9 cellular contexts compared by ENCODE assay signal in genomic region chr13:25375727-25376358, GRCh38. TPM values are rescaled to one million over a fixed set of nuclear protein-coding genes. Genes with fewer than 3 reads are reported as not detected.
A peak's percentile ranks its signal among the peaks of the same experiment; 100 is the strongest.
DNase-seq lines count a peak whose midpoint lies in the region; ATAC-seq and TF ChIP-seq lines count a peak whose summit lies in the region.
"Had no signal": no experiment of that assay in that cellular context is flagged by ENCODE, and none has a peak within 500 bp of the region (broad histone marks: within the 10 kb centered on the region; RNA-seq: fewer than 3 reads in every experiment).

No MANE protein-coding gene starts in this region.

- no peaks in the 10 kb centered on the region for H3F3A ChIP-seq in PC-3 (ENCODE audit: low read length, unreplicated experiment)

- H3K9me3 ChIP-seq in PC-3 (ENCODE audit: low read length) (no peaks in the 10 kb centered on the region), mammary epithelial cell (replicated peaks; ENCODE audit: insufficient read depth, low read length) (no peaks in the 10 kb centered on the region), lower lobe of right lung (no peaks in the 10 kb centered on the region), upper lobe of right lung (no peaks in the 10 kb centered on the region)

- H4K20me1 ChIP-seq in PC-3 (ENCODE audit: low read length) (no peaks in the 10 kb centered on the region), mammary epithelial cell (ENCODE audit: insufficient read depth, low read length) (no peaks in the 10 kb centered on the region)

- H3K4me1 ChIP-seq in PC-3 (ENCODE audit: insufficient read depth, low read length) (no peaks in the 10 kb centered on the region), mammary epithelial cell (ENCODE audit: insufficient read depth, low read length) (peaks cover 6% of the 10 kb centered on the region), lower lobe of right lung (peaks cover 6% of the 10 kb centered on the region), upper lobe of right lung (no peaks in the 10 kb centered on the region)

- H3K4me2 ChIP-seq in PC-3 (ENCODE audit: low read length) (no peak overlapping the region), mammary epithelial cell (ENCODE audit: insufficient read depth, low read depth, low read length) (no peak overlapping the region)

- H3K4me3 ChIP-seq in PC-3 (ENCODE audit: low read length) (no peak overlapping the region), mammary epithelial cell (replicated peaks in 1 of 3; ENCODE audit: insufficient read depth in 1 of 3, low read depth in 2 of 3, low read length in 3 of 3) (no peak overlapping the region), lower lobe of right lung (no peak overlapping the region), upper lobe of right lung (no peak overlapping the region)

- H3K79me2 ChIP-seq in PC-3 (ENCODE audit: low read length) (no peaks in the 10 kb centered on the region), mammary epithelial cell (ENCODE audit: insufficient read depth, low read length) (no peaks in the 10 kb centered on the region)

- H3K27ac Mint-ChIP-seq in activated CD4-positive, alpha-beta T cell treated with anti-CD3 and anti-CD28 coated beads for 36 hours = no peak overlapping the region
- H3K27ac Mint-ChIP-seq: activated naive CD4-positive, alpha-beta T cell treated with anti-CD3 and anti-CD28 coated beads, Interleukin-2, amount 50 U/mL, for 72 hours had no signal

- peaks cover 6% of the 10 kb centered on the region for H3K4me1 Mint-ChIP-seq in activated CD4-positive, alpha-beta T cell treated with anti-CD3 and anti-CD28 coated beads for 36 hours

- CTCF ChIA-PET in activated CD4-positive, alpha-beta T cell treated with anti-CD3 and anti-CD28 coated beads for 36 hours (lab: Charles Lee) = interaction anchor here (0.6 to 2.4 kb wide), 13 partner anchors 9 to 392 kb away, joined by 3 to 10 read pairs (median 4); no protein-coding TSS in a partner anchor
- CTCF ChIA-PET in PC-3 (lab: Charles Lee) = interaction anchor here (0.6 to 0.7 kb wide), 2 partner anchors 29 to 335 kb away, joined by 3 read pairs; no protein-coding TSS in a partner anchor
- CTCF ChIA-PET in mammary epithelial cell (lab: Charles Lee; ENCODE audit: low non-redundant PET) = interaction anchor here (0.6 kb wide), 1 partner anchor 1399 kb away, joined by 5 read pairs; no protein-coding TSS in a partner anchor

- no peaks in the 10 kb centered on the region for H3K9me3 Mint-ChIP-seq in activated CD4-positive, alpha-beta T cell treated with anti-CD3 and anti-CD28 coated beads for 36 hours (ENCODE audit: low read depth)
- H3K9me3 Mint-ChIP-seq: activated naive CD4-positive, alpha-beta T cell treated with anti-CD3 and anti-CD28 coated beads, Interleukin-2, amount 50 U/mL, for 72 hours had no signal

- no TSS peak for BruUV-seq in PC-3 (replicated peaks; lab: Mats Ljungman, UMichigan)
- no TSS peak for BruUV-seq in mammary epithelial cell (replicated peaks; lab: Mats Ljungman, UMichigan)

- no peak overlapping the region for H3K4me3 Mint-ChIP-seq in activated CD4-positive, alpha-beta T cell treated with anti-CD3 and anti-CD28 coated beads for 36 hours

- H3K36me3 ChIP-seq in PC-3 (ENCODE audit: low read depth, low read length) = no peaks in the 10 kb centered on the region
- no peaks in the 10 kb centered on the region for H3K36me3 ChIP-seq in mammary epithelial cell (ENCODE audit: insufficient read depth, low read length)
- H3K36me3 ChIP-seq in lower lobe of right lung = no peaks in the 10 kb centered on the region
- H3K36me3 ChIP-seq in upper lobe of right lung = no peaks in the 10 kb centered on the region

- ATAC-seq in activated CD4-positive, alpha-beta T cell treated with anti-CD3 and anti-CD28 coated beads for 36 hours = no peak
- ATAC-seq in PC-3 (peak; percentile 38; the same call in 1 of the 2 replicates), lower lobe of right lung (peak; percentile 62 to 63), upper lobe of right lung (peak; percentile 68), HG02884 (IDR thresholded peaks at IDR 0.05; ENCODE audit: unreplicated experiment) (no peak)

- no peaks in the 10 kb centered on the region for H3K36me3 Mint-ChIP-seq in activated CD4-positive, alpha-beta T cell treated with anti-CD3 and anti-CD28 coated beads for 36 hours (ENCODE audit: low read depth)

- peaks cover 49% of the 10 kb centered on the region for H3K27me3 Mint-ChIP-seq in activated CD4-positive, alpha-beta T cell treated with anti-CD3 and anti-CD28 coated beads for 36 hours

- H2AFZ ChIP-seq in PC-3 (ENCODE audit: low read length) = no peak overlapping the region
- H2AFZ ChIP-seq in mammary epithelial cell (ENCODE audit: low read depth, low read length) = no peak overlapping the region

- intact Hi-C loops in activated CD4-positive, alpha-beta T cell treated with anti-CD3 and anti-CD28 coated beads for 36 hours (cut with DNase I, micrococcal nuclease) = loop anchor here (1.0 to 10.0 kb wide), 4 partner anchors 107 to 381 kb away; no protein-coding TSS in a partner anchor
- intact Hi-C loops in PC-3 (cut with micrococcal nuclease) (loop anchor here (1.0 to 2.0 kb wide), 2 partner anchors 143 to 291 kb away; no protein-coding TSS in a partner anchor), mammary epithelial cell (cut with micrococcal nuclease) (loop anchor here (1.0 kb wide), 3 partner anchors 109 to 292 kb away; no protein-coding TSS in a partner anchor), lower lobe of right lung (cut with DNase I) (no loop called here), upper lobe of right lung (cut with DNase I) (no loop called here)

- no peak overlapping the region for H3K27ac ChIP-seq in PC-3 (ENCODE audit: low read length)
- no peak overlapping the region for H3K27ac ChIP-seq in mammary epithelial cell (ENCODE audit: insufficient read depth, low read depth, low read length)
- H3K27ac ChIP-seq in lower lobe of right lung = no peak overlapping the region
- no peak overlapping the region for H3K27ac ChIP-seq in upper lobe of right lung

- TF ChIP-seq CTCF in PC-3 (conservative IDR thresholded peaks at IDR 0.05; ENCODE audit: low read depth, low read length) (peak; percentile 61), mammary epithelial cell (conservative IDR thresholded peaks at IDR 0.05 in 1 of 2, IDR thresholded peaks at IDR 0.05 in 1 of 2; ENCODE audit: extremely low read depth in 1 of 2, insufficient read depth in 1 of 2, low read depth in 1 of 2, low read length in 2 of 2) (peak; percentile 53 to 71), lower lobe of right lung (IDR thresholded peaks at IDR 0.05) (peak; percentile 64), upper lobe of right lung (IDR thresholded peaks at IDR 0.05) (peak; percentile 64)

- peak; percentile 48 for DNase-seq in activated CD4-positive, alpha-beta T cell treated with anti-CD3 and anti-CD28 coated beads for 36 hours
- DNase-seq in activated CD4-positive, alpha-beta T cell treated with anti-CD3 and anti-CD28 coated beads for 1 hour = no peak
- DNase-seq in HS-5 (ENCODE audit: low read depth) = peak; percentile 1
- peak; percentile 63 for DNase-seq in PC-3
- peak; percentile 14 for DNase-seq in mammary epithelial cell
- DNase-seq in lower lobe of right lung = no peak
- DNase-seq in upper lobe of right lung = no peak

- in situ Hi-C loops in mammary epithelial cell (cut with MboI; ENCODE audit: low sequenced_read_pairs in 2 of 2) = loop anchor here in 1 of 2 donors (10.0 kb wide), 1 partner anchor 141 kb away; no protein-coding TSS in a partner anchor

- dilution Hi-C loops in mammary epithelial cell (cut with HindIII; ENCODE audit: low sequenced_read_pairs) = no loop called here

- H3K9me2 ChIP-seq in PC-3 (replicated peaks; ENCODE audit: low read length) = no peaks in the 10 kb centered on the region

- 15% methylated on average over 9 of the region's 9 CpGs for WGBS in mammary epithelial cell (ENCODE audit: low coverage, missing lambda C conversion rate)

- POLR2A ChIA-PET in activated CD4-positive, alpha-beta T cell treated with anti-CD3 and anti-CD28 coated beads for 36 hours (lab: Charles Lee) = interaction anchor here (0.6 kb wide), 1 partner anchor 24 kb away, joined by 3 read pairs; no protein-coding TSS in a partner anchor
- POLR2A ChIA-PET in PC-3 (lab: Charles Lee; ENCODE audit: unreplicated experiment) = no interaction called here

- H3K27me3 ChIP-seq in PC-3 (ENCODE audit: low read length) = peaks cover 66% of the 10 kb centered on the region
- H3K27me3 ChIP-seq in mammary epithelial cell (ENCODE audit: insufficient read depth, low read length) = peaks cover 30% of the 10 kb centered on the region
- H3K27me3 ChIP-seq in lower lobe of right lung (ENCODE audit: low read depth) = peaks cover 41% of the 10 kb centered on the region
- H3K27me3 ChIP-seq in upper lobe of right lung = peaks cover 49% of the 10 kb centered on the region

- H3K9ac ChIP-seq in PC-3 (ENCODE audit: low read length) = no peak overlapping the region
- H3K9ac ChIP-seq in mammary epithelial cell (ENCODE audit: insufficient read depth, low read length) = no peak overlapping the region

RNA-seq across cellular contexts. Expression of gene ATP8A2, which starts 4.1 kb away (rescaled TPM):
- under 1 TPM; 0.30 to 0.39 TPM for total RNA-seq in activated CD4-positive, alpha-beta T cell treated with anti-CD3 and anti-CD28 coated beads for 36 hours
- total RNA-seq in PC-3 (2014; rRNA removed) (0.04 and 0.12 TPM in 2 replicates), mammary epithelial cell (1 to 10 TPM in 1 of 2 donors, under 1 TPM in 1; 0.67 to 2.4 TPM), lower lobe of right lung (1.7 TPM), upper lobe of right lung (1.9 TPM)
- 0.34 TPM for polyA plus RNA-seq in mammary epithelial cell
- 2.8 TPM for polyA minus RNA-seq in mammary epithelial cell

Comparison
In these comparisons a context has a peak if more than half of its experiments do, and no peak if none do; other contexts are left out.
1. DNase-seq: peak in activated CD4-positive, alpha-beta T cell treated with anti-CD3 and anti-CD28 coated beads for 36 hours (single experiment), HS-5 (single experiment), PC-3 (single experiment) and mammary epithelial cell (single experiment); none in activated CD4-positive, alpha-beta T cell treated with anti-CD3 and anti-CD28 coated beads for 1 hour (single experiment), lower lobe of right lung (single experiment) and upper lobe of right lung (single experiment).
2. ATAC-seq: peak in PC-3 (single experiment), lower lobe of right lung (2 of 2) and upper lobe of right lung (single experiment); none in activated CD4-positive, alpha-beta T cell treated with anti-CD3 and anti-CD28 coated beads for 36 hours (single experiment) and HG02884 (single experiment).
3. intact Hi-C loops: an anchor here in activated CD4-positive, alpha-beta T cell treated with anti-CD3 and anti-CD28 coated beads for 36 hours (1.0 to 10.0 kb wide), PC-3 (1.0 to 2.0 kb wide) and mammary epithelial cell (1.0 kb wide); none called in lower lobe of right lung and upper lobe of right lung.
4. Peak in every context shown above with its lines, with median percentiles within 50 percentile points of each other: CTCF ChIP-seq.